Comparison of ENCODE assay signal across 23 cellular contexts in the genomic region with DNA sequence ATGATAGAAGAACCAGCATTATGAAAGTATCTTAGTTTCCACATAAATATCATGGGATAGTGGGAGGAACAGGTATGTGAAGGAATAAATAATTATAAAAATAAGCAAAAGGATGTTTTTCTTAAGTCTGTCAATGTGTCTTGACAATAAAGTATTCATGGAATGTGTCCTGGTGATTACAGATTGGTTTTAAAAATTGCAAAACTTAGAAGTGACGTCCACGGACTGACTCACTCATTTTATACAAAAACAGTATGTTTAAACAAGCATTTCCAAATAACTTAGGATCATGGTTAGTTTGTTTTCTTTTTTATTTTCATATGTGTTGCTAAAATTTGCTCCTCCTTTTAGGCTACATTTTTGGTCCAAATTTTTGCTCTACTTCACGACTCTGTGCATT.
DNase-seq lines count a peak whose midpoint lies in the region; ATAC-seq and TF ChIP-seq lines count a peak whose summit lies in the region.
"Had no signal": no experiment of that assay in that cellular context is flagged by ENCODE, and none has a peak within 500 bp of the region (broad histone marks: within the 10 kb centered on the region; RNA-seq: fewer than 3 reads in every experiment).

No MANE protein-coding gene starts in this region.

- DNase-seq in AG04449 (ENCODE audit: low read depth, low spot score): peak; percentile 19
- peak; percentile 84 for DNase-seq in HS-5 (ENCODE audit: low read depth)
- DNase-seq in cardiac fibroblast (ENCODE audit: low read depth in 2 of 2): peak; percentile 68 to 91
- DNase-seq in iris pigment epithelial cell (ENCODE audit: low read depth): peak; percentile 77
- DNase-seq in SKM-1 (lab: John Stamatoyannopoulos, UW; ENCODE audit: unreplicated experiment): no peak
- no peak for DNase-seq in NCI-H1930 (lab: John Stamatoyannopoulos, UW)
- DNase-seq: ACHN; activated CD4-positive, alpha-beta T cell treated with anti-CD3 and anti-CD28 coated beads, Interleukin-2, amount 10 ng/mL, durations not matched to agents 24 days and 14 days; activated naive CD4-positive, alpha-beta T cell; aorta; cortex of kidney; GDM1; hippocampal formation; KBM-7; NCI-H1105; NCI-H526; PC-9; stimulated activated CD4-positive, alpha-beta T cell treated with anti-CD3 and anti-CD28 coated beads, Interleukin-2, amount 100 ng/mL, for 24 hours; stomach; upper lobe of left lung had no signal

- no peak for TF ChIP-seq CTCF in AG04449 (IDR thresholded peaks at IDR 0.05; ENCODE audit: insufficient read depth, low read length, missing control alignments)
- no peak for TF ChIP-seq CTCF in cardiac fibroblast (IDR thresholded peaks at IDR 0.05; ENCODE audit: low read depth, low read length)

- no peak overlapping the region for H3K4me3 ChIP-seq in AG04449 (ENCODE audit: low read depth, low read length)
- no peak overlapping the region for H3K4me3 ChIP-seq in cardiac fibroblast (replicated peaks in 1 of 2; ENCODE audit: low read depth in 2 of 2, low read length in 2 of 2)
- H3K4me3 ChIP-seq: PC-9, right atrium auricular region, stomach, upper lobe of left lung had no signal

- ATAC-seq in activated CD4-positive, CD25-positive, alpha-beta regulatory T cell treated with anti-CD3 and anti-CD28 coated beads, Interleukin-2, amount 50 U/mL, for 24 hours: no peak
- no peak for ATAC-seq in GM21786 (IDR thresholded peaks at IDR 0.05; ENCODE audit: unreplicated experiment)

- CTCF ChIA-PET in AG04449 (lab: Yijun Ruan, JAX): no interaction called here

- POLR2A ChIA-PET in AG04449 (lab: Yijun Ruan, JAX): no interaction called here

Comparison
In these comparisons a context has a peak if more than half of its experiments do, and no peak if none do; other contexts are left out.
1. DNase-seq: peak in AG04449 (single experiment), HS-5 (single experiment), cardiac fibroblast (2 of 2) and iris pigment epithelial cell (single experiment); none in SKM-1 (single experiment) and NCI-H1930 (0 of 2).